In genomic region chr4:155620637-155621036, GRCh38 we compare ENCODE assay signal across 25 cellular contexts. TPM values are rescaled to one million over a fixed set of nuclear protein-coding genes. Genes with fewer than 3 reads are reported as not detected.
"Had no signal": no experiment of that assay in that cellular context is flagged by ENCODE, and none has a peak within 500 bp of the region (broad histone marks: within the 10 kb centered on the region; RNA-seq: fewer than 3 reads in every experiment).

No MANE protein-coding gene starts in this region.

- FAIRE-seq: colon, frontal cortex, islet of Langerhans, keratinocyte had no signal

- DNase-seq: dermis blood vessel endothelial cell; dorsolateral prefrontal cortex; effector CD4-positive, alpha-beta T cell; effector memory CD4-positive, alpha-beta T cell; erythroblast; esophagus squamous epithelium; foreskin keratinocyte; head of caudate nucleus; heart right ventricle; hippocampal formation; left cardiac atrium; left lung; left ventricle myocardium superior; lower lobe of right lung; mesendoderm; midbrain; naive thymus-derived CD4-positive, alpha-beta T cell had no signal

- H3K27ac ChIP-seq: coronary artery, dorsolateral prefrontal cortex, epithelial cell of prostate, esophagus squamous epithelium, foreskin keratinocyte, gastroesophageal sphincter, heart right ventricle, left lung, lower lobe of right lung had no signal

- H3K4me1 ChIP-seq: esophagus squamous epithelium, foreskin keratinocyte, gastroesophageal sphincter, lower lobe of right lung had no signal

- H3K4me3 ChIP-seq: coronary artery, dorsolateral prefrontal cortex, esophagus squamous epithelium, gastroesophageal sphincter, heart right ventricle, left lung, lower lobe of right lung had no signal

- H3K9me3 ChIP-seq: esophagus squamous epithelium, gastroesophageal sphincter, heart right ventricle, left lung, lower lobe of right lung had no signal

- H3K36me3 ChIP-seq: esophagus squamous epithelium, gastroesophageal sphincter, heart right ventricle, left lung, lower lobe of right lung had no signal

- ATAC-seq: esophagus mucosa; foreskin keratinocyte; gastroesophageal sphincter; heart right ventricle; left cardiac atrium; left lung; left ventricle myocardium superior; lower lobe of right lung; naive thymus-derived CD4-positive, alpha-beta T cell had no signal

- H3K27me3 ChIP-seq: dorsolateral prefrontal cortex, esophagus squamous epithelium, foreskin keratinocyte, gastroesophageal sphincter, heart right ventricle, left lung had no signal

RNA-seq across cellular contexts. Expression of gene GUCY1A1, which starts 46.0 kb away (rescaled TPM):
- polyA plus RNA-seq: foreskin keratinocyte; naive thymus-derived CD4-positive, alpha-beta T cell had no signal
